Comparison of ENCODE assay signal across 8 cellular contexts in the genomic region with DNA sequence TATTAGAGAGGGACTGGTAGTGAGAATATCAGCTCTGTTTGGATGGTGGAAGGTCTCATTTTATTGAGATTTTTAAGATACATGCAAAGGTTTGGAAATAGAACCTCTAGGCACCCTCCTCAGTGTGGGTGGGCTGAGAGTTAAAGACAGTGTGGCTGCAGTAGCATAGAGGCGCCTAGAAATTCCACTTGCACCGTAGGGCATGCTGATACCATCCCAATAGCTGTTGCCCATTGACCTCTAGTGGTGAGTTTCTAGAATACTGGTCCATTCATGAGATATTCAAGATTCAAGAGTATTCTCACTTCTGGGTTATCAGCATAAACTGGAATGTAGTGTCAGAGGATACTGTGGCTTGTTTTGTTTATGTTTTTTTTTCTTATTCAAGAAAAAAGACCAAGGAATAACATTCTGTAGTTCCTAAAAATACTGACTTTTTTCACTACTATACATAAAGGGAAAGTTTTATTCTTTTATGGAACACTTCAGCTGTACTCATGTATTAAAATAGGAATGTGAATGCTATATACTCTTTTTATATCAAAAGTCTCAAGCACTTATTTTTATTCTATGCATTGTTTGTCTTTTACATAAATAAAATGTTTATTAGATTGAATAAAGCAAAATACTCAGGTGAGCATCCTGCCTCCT.
DNase-seq lines count a peak whose midpoint lies in the region; ATAC-seq and TF ChIP-seq lines count a peak whose summit lies in the region.

No MANE protein-coding gene starts in this region.

- H3K27me3 Mint-ChIP-seq in activated CD4-positive, alpha-beta memory T cell treated with anti-CD3 and anti-CD28 coated beads, Interleukin-2, amount 10 ng/mL, durations not matched to agents 7 days and 5 days, result no peaks in the 10 kb centered on the region
- H3K27me3 Mint-ChIP-seq in nephron progenitor cell (ENCODE audit: low read depth, poor library complexity), result peaks cover 4% of the 10 kb centered on the region

- POLR2A ChIA-PET in activated CD4-positive, alpha-beta memory T cell treated with anti-CD3 and anti-CD28 coated beads, Interleukin-2, amount 10 ng/mL, durations not matched to agents 7 days and 5 days (lab: Charles Lee), result interaction anchor here (0.8 to 1.5 kb wide), 7 partner anchors 9 to 87 kb away, joined by 3 to 6 read pairs (median 4); partner anchors contain the start of gene TGFBR2

- peak; percentile 89 for ATAC-seq in GM19328 (IDR thresholded peaks at IDR 0.05; ENCODE audit: unreplicated experiment)
- ATAC-seq in HG03196 (IDR thresholded peaks at IDR 0.05; ENCODE audit: unreplicated experiment), result peak; percentile 86

- peak; percentile 42 for DNase-seq in DMS114 treated with DMSO at 0.1 percent for 48 hours (lab: John Stamatoyannopoulos, UW; ENCODE audit: unreplicated experiment)
- DNase-seq in NCI-H524 (lab: John Stamatoyannopoulos, UW), result peak; percentile 23 to 75
- DNase-seq in activated CD4-positive, alpha-beta memory T cell treated with anti-CD3 and anti-CD28 coated beads, Interleukin-2, amount 10 ng/mL, durations not matched to agents 7 days and 5 days, result peak; percentile 40
- DNase-seq in fibroblast of peridontal ligament (ENCODE audit: extremely low read depth), result peak; percentile 84
- peak; percentile 33 for DNase-seq in nephron progenitor cell
- DNase-seq in NCI-H187 (lab: John Stamatoyannopoulos, UW), result no peak

- H3K9me3 Mint-ChIP-seq in activated CD4-positive, alpha-beta memory T cell treated with anti-CD3 and anti-CD28 coated beads, Interleukin-2, amount 10 ng/mL, durations not matched to agents 7 days and 5 days, result no peaks in the 10 kb centered on the region
- no peaks in the 10 kb centered on the region for H3K9me3 Mint-ChIP-seq in nephron progenitor cell

- H3K4me3 Mint-ChIP-seq in activated CD4-positive, alpha-beta memory T cell treated with anti-CD3 and anti-CD28 coated beads, Interleukin-2, amount 10 ng/mL, durations not matched to agents 7 days and 5 days, result no peak overlapping the region
- H3K4me3 Mint-ChIP-seq in nephron progenitor cell, result no peak overlapping the region

- H3K36me3 Mint-ChIP-seq in activated CD4-positive, alpha-beta memory T cell treated with anti-CD3 and anti-CD28 coated beads, Interleukin-2, amount 10 ng/mL, durations not matched to agents 7 days and 5 days (ENCODE audit: low read depth), result peaks cover 82% of the 10 kb centered on the region
- H3K36me3 Mint-ChIP-seq in nephron progenitor cell (ENCODE audit: low read depth), result peaks cover 12% of the 10 kb centered on the region

- CTCF ChIA-PET in activated CD4-positive, alpha-beta memory T cell treated with anti-CD3 and anti-CD28 coated beads, Interleukin-2, amount 10 ng/mL, durations not matched to agents 7 days and 5 days (lab: Charles Lee), result interaction anchor here (0.5 to 5.0 kb wide), 35 partner anchors 8 to 682 kb away, joined by 3 to 34 read pairs (median 4); partner anchors contain the start of gene TGFBR2

- H3K4me1 Mint-ChIP-seq in activated CD4-positive, alpha-beta memory T cell treated with anti-CD3 and anti-CD28 coated beads, Interleukin-2, amount 10 ng/mL, durations not matched to agents 7 days and 5 days, result peaks cover 36% of the 10 kb centered on the region
- H3K4me1 Mint-ChIP-seq in nephron progenitor cell, result peaks cover 21% of the 10 kb centered on the region

- peak; percentile 88 for TF ChIP-seq CTCF in nephron progenitor cell (IDR thresholded peaks at IDR 0.05)

- no peak overlapping the region for H3K27ac Mint-ChIP-seq in activated CD4-positive, alpha-beta memory T cell treated with anti-CD3 and anti-CD28 coated beads, Interleukin-2, amount 10 ng/mL, durations not matched to agents 7 days and 5 days
- no peak overlapping the region for H3K27ac Mint-ChIP-seq in nephron progenitor cell

Comparison
In these comparisons a context has a peak if more than half of its experiments do, and no peak if none do; other contexts are left out.
1. DNase-seq: peak in DMS114 treated with DMSO at 0.1 percent for 48 hours (single experiment), NCI-H524 (2 of 2), activated CD4-positive, alpha-beta memory T cell treated with anti-CD3 and anti-CD28 coated beads, Interleukin-2, amount 10 ng/mL, durations not matched to agents 7 days and 5 days (single experiment), fibroblast of peridontal ligament (single experiment) and nephron progenitor cell (single experiment); none in NCI-H187 (0 of 2).